In genomic region chr16:87825842-87826120, GRCh38 we compare ENCODE assay signal across 7 cellular contexts. TPM values are rescaled to one million over a fixed set of nuclear protein-coding genes. Genes with fewer than 3 reads are reported as not detected.
A peak's percentile ranks its signal among the peaks of the same experiment; 100 is the strongest.
DNase-seq lines count a peak whose midpoint lies in the region; ATAC-seq, FAIRE-seq and TF ChIP-seq lines count a peak whose summit lies in the region.
"Not testable (repeated sequence)": the region's sequence is repeated elsewhere in the genome, so short reads cannot be mapped to it uniquely, and the experiment has no call there.

No MANE protein-coding gene starts in this region.

- H3K4me2 ChIP-seq in A549: peak overlapping the region; percentile 6; the same call in 1 of the 3 replicates
- not testable (repeated sequence) for H3K4me2 ChIP-seq in H1 (ENCODE audit: insufficient read depth in 1 of 2, low read depth in 2 of 2, low read length in 2 of 2)

- H3K36me3 ChIP-seq in Caco-2 (ENCODE audit: control insufficient read depth, insufficient read depth, low read length); H1 (ENCODE audit: control insufficient read depth in 2 of 4, insufficient read depth in 4 of 4, low read length in 3 of 4): not testable (repeated sequence)
- peaks cover 11% of the 10 kb centered on the region for H3K36me3 ChIP-seq in HUES48 (ENCODE audit: control insufficient read depth, insufficient read depth, low read length)
- peaks cover 13% of the 10 kb centered on the region for H3K36me3 ChIP-seq in RWPE2 (ENCODE audit: low read depth)

- not testable (repeated sequence) for BruUV-seq in Caco-2 (replicated peaks; lab: Mats Ljungman, UMichigan)

- H2BK120ac ChIP-seq in H1 (replicated peaks; ENCODE audit: low read depth, low read length): not testable (repeated sequence)

- not testable (repeated sequence) for H3K23me2 ChIP-seq in H1 (ENCODE audit: low read depth, low read length)

- not testable (repeated sequence) for H3K18ac ChIP-seq in H1 (ENCODE audit: extremely low read depth, low read length)

- H2BK20ac ChIP-seq in H1 (ENCODE audit: low read length): not testable (repeated sequence)

- H2BK5ac ChIP-seq in H1 (ENCODE audit: low read depth, low read length): not testable (repeated sequence)

- H3K56ac ChIP-seq in H1 (replicated peaks; ENCODE audit: insufficient read length, low read depth, low read length): not testable (repeated sequence)

- TF ChIP-seq RAD21 in A549 (conservative IDR thresholded peaks at IDR 0.05 in 1 of 2, IDR thresholded peaks at IDR 0.05 in 1 of 2); H1 (IDR thresholded peaks at IDR 0.05 in 1 of 2, conservative IDR thresholded peaks at IDR 0.05 in 1 of 2; ENCODE audit: low read depth in 2 of 2, low read length in 2 of 2): not testable (repeated sequence)

- not testable (repeated sequence) for H3K79me2 ChIP-seq in H1 (ENCODE audit: control insufficient read depth in 1 of 2, insufficient read depth in 2 of 2, low read length in 2 of 2)

- H3K4me3 ChIP-seq in A549; Caco-2 (ENCODE audit: low read depth, low read length); HUES48 (ENCODE audit: low read depth, low read length); RWPE2 (ENCODE audit: severe bottlenecking); H1 (ENCODE audit: extremely low read depth in 1 of 4, insufficient read depth in 2 of 4, low read depth in 3 of 4, low read length in 4 of 4): not testable (repeated sequence)

- not testable (repeated sequence) for H3K4ac ChIP-seq in H1 (replicated peaks; ENCODE audit: insufficient read length, low read depth, low read length)

- not testable (repeated sequence) for H3K9ac ChIP-seq in HUES48 (ENCODE audit: low read depth, low read length); H1 (replicated peaks in 1 of 4; ENCODE audit: extremely low read depth in 1 of 4, low read depth in 3 of 4, low read length in 3 of 4)

- TF ChIP-seq CTCF in A549 (IDR thresholded peaks at IDR 0.05); Caco-2 (IDR thresholded peaks at IDR 0.05; ENCODE audit: insufficient read depth in 1 of 2, low read depth in 1 of 2, low read length in 1 of 2, severe bottlenecking in 1 of 2, unreplicated experiment in 1 of 2); RWPE2 (IDR thresholded peaks at IDR 0.05; ENCODE audit: poor library complexity, severe bottlenecking); H1 (IDR thresholded peaks at IDR 0.05; ENCODE audit: control extremely low read depth in 1 of 3, insufficient read depth in 1 of 3, low read depth in 1 of 3, low read length in 3 of 3); foreskin keratinocyte (conservative IDR thresholded peaks at IDR 0.05): not testable (repeated sequence)

- peaks cover 31% of the 10 kb centered on the region for H3K4me1 Mint-ChIP-seq in Caco-2 (ENCODE audit: low read depth, unreplicated experiment)
- H3K4me1 Mint-ChIP-seq in stimulated activated effector memory CD8-positive, alpha-beta T cell treated with anti-CD3 and anti-CD28 coated beads, Interleukin-12 subunit alpha, Interleukin-12 subunit beta, amount 100 ng/mL, for 72 hours: not testable (repeated sequence)

- not testable (repeated sequence) for H2AFZ ChIP-seq in H1 (ENCODE audit: low read length)

- H3K9me3 Mint-ChIP-seq in Caco-2 (ENCODE audit: unreplicated experiment); stimulated activated effector memory CD8-positive, alpha-beta T cell treated with anti-CD3 and anti-CD28 coated beads, Interleukin-12 subunit alpha, Interleukin-12 subunit beta, amount 100 ng/mL, for 72 hours: not testable (repeated sequence)

- TF ChIP-seq EP300 in A549 (IDR thresholded peaks at IDR 0.05); H1 (IDR thresholded peaks at IDR 0.05; ENCODE audit: borderline replicate concordance in 1 of 2, low read depth in 2 of 2, low read length in 2 of 2): not testable (repeated sequence)

- H4K91ac ChIP-seq in H1 (replicated peaks; ENCODE audit: insufficient read length, low read length): not testable (repeated sequence)

- H2AK5ac ChIP-seq in H1 (ENCODE audit: low read depth, low read length): not testable (repeated sequence)

- not testable (repeated sequence) for ATAC-seq in A549; RWPE2 (ENCODE audit: low read depth); foreskin keratinocyte; stimulated activated effector memory CD8-positive, alpha-beta T cell treated with anti-CD3 and anti-CD28 coated beads, Interleukin-12 subunit alpha, Interleukin-12 subunit beta, amount 100 ng/mL, for 72 hours

- not testable (repeated sequence) for H3K23ac ChIP-seq in H1 (ENCODE audit: insufficient read length)

- H4K20me1 ChIP-seq in H1 (replicated peaks in 1 of 2; ENCODE audit: control insufficient read depth in 1 of 2, insufficient read depth in 2 of 2, low read length in 2 of 2): not testable (repeated sequence)

- DNase-seq in A549 (ENCODE audit: low read depth in 1 of 2, low spot score in 1 of 2); Caco-2; RWPE2 (ENCODE audit: low spot score); H1 (ENCODE audit: low read depth in 1 of 2, low spot score in 2 of 2); foreskin keratinocyte; stimulated activated effector memory CD8-positive, alpha-beta T cell treated with anti-CD3 and anti-CD28 coated beads, Interleukin-12 subunit alpha, Interleukin-12 subunit beta, amount 100 ng/mL, for 72 hours (ENCODE audit: low spot score in 2 of 2): not testable (repeated sequence)

- H2BK12ac ChIP-seq in H1 (ENCODE audit: low read depth, low read length): peak overlapping the region; percentile 96; the same call in 1 of the 2 replicates

- H3K27ac Mint-ChIP-seq in Caco-2 (ENCODE audit: unreplicated experiment): peak overlapping the region; percentile 68
- H3K27ac Mint-ChIP-seq in stimulated activated effector memory CD8-positive, alpha-beta T cell treated with anti-CD3 and anti-CD28 coated beads, Interleukin-12 subunit alpha, Interleukin-12 subunit beta, amount 100 ng/mL, for 72 hours: peak overlapping the region; percentile 93

- 50% methylated on average over 5 of the region's 5 CpGs for WGBS in A549 (ENCODE audit: missing lambda C conversion rate)
- 90% methylated on average over 5 of the region's 5 CpGs; no CpG with 5 or more reads in 1 of the 2 experiments for WGBS in H1 (ENCODE audit: extremely low coverage in 1 of 2, insufficient coverage in 1 of 2, insufficient read length in 1 of 2, insufficient replicate concordance in 2 of 2, low coverage in 1 of 2, low lambda C conversion rate in 2 of 2, missing lambda C conversion rate in 1 of 2), 2 experiments

- POLR2A ChIA-PET in A549 (lab: Yijun Ruan, JAX) (interaction anchor here (0.8 to 6.3 kb wide), 6 partner anchors 13 to 47 kb away, joined by 3 to 52 read pairs (median 6); no protein-coding TSS in a partner anchor), H1 (lab: Charles Lee; ENCODE audit: partially characterized antibody) (interaction anchor here (0.7 to 12.6 kb wide), 21 partner anchors 9 to 49 kb away, joined by 3 to 117 read pairs (median 7); partner anchors contain the start of gene SLC7A5)
- POLR2A ChIA-PET in Caco-2 (lab: Charles Lee): not testable (repeated sequence)

- not testable (repeated sequence) for H3K14ac ChIP-seq in H1 (ENCODE audit: insufficient read length)

- peak overlapping the region; percentile 97 to 99 for H3K27ac ChIP-seq in A549
- H3K27ac ChIP-seq in HUES48 (ENCODE audit: low read depth, low read length): peak overlapping the region; percentile 35
- peak overlapping the region; percentile 59 for H3K27ac ChIP-seq in RWPE2 (ENCODE audit: poor library complexity, severe bottlenecking)
- H3K27ac ChIP-seq in H1 (ENCODE audit: low read depth, low read length): not testable (repeated sequence)
- H3K27ac ChIP-seq in foreskin keratinocyte: peak overlapping the region; percentile 21

- not testable (repeated sequence) for H4K8ac ChIP-seq in H1 (ENCODE audit: extremely low read depth, insufficient read depth, low read length)

- not testable (repeated sequence) for H3K4me3 Mint-ChIP-seq in Caco-2 (ENCODE audit: unreplicated experiment); stimulated activated effector memory CD8-positive, alpha-beta T cell treated with anti-CD3 and anti-CD28 coated beads, Interleukin-12 subunit alpha, Interleukin-12 subunit beta, amount 100 ng/mL, for 72 hours

- H3K27me3 Mint-ChIP-seq in Caco-2 (ENCODE audit: insufficient read depth, unreplicated experiment): not testable (repeated sequence)

- peaks cover 83% of the 10 kb centered on the region for H3K36me3 Mint-ChIP-seq in Caco-2 (ENCODE audit: insufficient read depth, unreplicated experiment)
- peaks cover 88% of the 10 kb centered on the region for H3K36me3 Mint-ChIP-seq in stimulated activated effector memory CD8-positive, alpha-beta T cell treated with anti-CD3 and anti-CD28 coated beads, Interleukin-12 subunit alpha, Interleukin-12 subunit beta, amount 100 ng/mL, for 72 hours

- not testable (repeated sequence) for H4K5ac ChIP-seq in H1 (ENCODE audit: insufficient read length, low read depth, low read length)

- intact Hi-C loops in Caco-2 (cut with micrococcal nuclease; ENCODE audit: unreplicated experiment): not testable (repeated sequence)

- H3K9me3 ChIP-seq in A549; Caco-2; HUES48 (ENCODE audit: control insufficient read depth, insufficient read depth, low read length); RWPE2 (ENCODE audit: severe bottlenecking); H1 (ENCODE audit: insufficient read depth in 2 of 2, low read depth in 1 of 2, low read length in 1 of 2): not testable (repeated sequence)

- not testable (repeated sequence) for H2BK15ac ChIP-seq in H1 (ENCODE audit: low read length)

- CTCF ChIA-PET in A549 (lab: Yijun Ruan, JAX) (interaction anchor here (0.7 to 30.2 kb wide), 9 partner anchors 11 to 46 kb away, joined by 3 to 417 read pairs (median 8); no protein-coding TSS in a partner anchor), H1 (lab: Charles Lee; ENCODE audit: partially characterized antibody) (interaction anchor here (0.6 to 8.9 kb wide), 8 partner anchors 10 to 45 kb away, joined by 3 to 74 read pairs (median 9); partner anchors contain the start of gene SLC7A5)
- CTCF ChIA-PET in Caco-2 (lab: Charles Lee): not testable (repeated sequence)

- not testable (repeated sequence) for H3K27me3 ChIP-seq in Caco-2 (replicated peaks; ENCODE audit: control insufficient read depth, insufficient read depth, low read length); HUES48 (ENCODE audit: control insufficient read depth, insufficient read depth, low read length); RWPE2 (ENCODE audit: insufficient read depth, poor library complexity, severe bottlenecking); H1 (replicated peaks in 1 of 4; ENCODE audit: control insufficient read depth in 3 of 4, extremely low read depth in 1 of 4, insufficient read depth in 3 of 4, low read length in 3 of 4); foreskin keratinocyte

- H3K4me1 ChIP-seq in A549 (peaks cover 73% of the 10 kb centered on the region), Caco-2 (peaks cover 48% of the 10 kb centered on the region), HUES48 (ENCODE audit: control insufficient read depth, insufficient read depth, low read length) (peaks cover 59% of the 10 kb centered on the region), RWPE2 (ENCODE audit: insufficient read depth, poor library complexity, severe bottlenecking) (peaks cover 13% of the 10 kb centered on the region), H1 (replicated peaks in 1 of 4; ENCODE audit: control insufficient read depth in 3 of 4, insufficient read depth in 4 of 4, low read length in 3 of 4) (peaks cover 8 to 62% (median 46%) of the 10 kb centered on the region in 4 experiments), foreskin keratinocyte (peaks cover 17% of the 10 kb centered on the region)

- FAIRE-seq in A549 (lab: Jason Lieb, UNC); H1 (lab: Jason Lieb, UNC): not testable (repeated sequence)

- not testable (repeated sequence) for TF ChIP-seq POLR2A in A549 (IDR thresholded peaks at IDR 0.05; ENCODE audit: low read length); H1 (IDR thresholded peaks at IDR 0.05; ENCODE audit: control extremely low read depth in 1 of 2, low read depth in 2 of 2, low read length in 2 of 2)

- H3K79me1 ChIP-seq in H1 (ENCODE audit: low read depth, low read length): not testable (repeated sequence)

RNA-seq across cellular contexts. Expression of gene SLC7A5, which starts 43.5 kb away (rescaled TPM):
- polyA plus RNA-seq in A549 (2011; rRNA removed): 265 and 326 TPM in 2 replicates
- polyA plus RNA-seq in A549 (2012; cell fraction: cytosol; rRNA removed): 971 and 1,312 TPM in 2 replicates
- 1,440 and 1,925 TPM in 2 replicates for polyA plus RNA-seq in A549 (2012; cell fraction: nucleus; rRNA removed)
- polyA plus RNA-seq in A549 (2017; fragmentation: RNase III; extraction: RNeasy Plus Mini Kit Qiagen cat#74134 plus additional on column Dnase treatment): 903 to 1,096 TPM (median 972 TPM) in 3 replicates
- 237 and 354 TPM in 2 replicates for polyA minus RNA-seq in A549 (2011; rRNA and poly(A)+ RNA removed)
- total RNA-seq in Caco-2 (2022): 495 and 534 TPM in 2 replicates
- total RNA-seq in H1 (2021; fragmentation: NEBNext Ultra II Directional; extraction: Animal tissue kit (Norgen Biotek cat#: 25700)): 327 and 341 TPM in 2 replicates
- polyA plus RNA-seq in H1 (2011; rRNA removed): 68.2 and 161 TPM in 2 replicates
- polyA plus RNA-seq in H1 (2011; cell fraction: cytosol; rRNA removed): 65.1 TPM
- 122 TPM for polyA plus RNA-seq in H1 (2011; cell fraction: nucleus; rRNA removed)
- polyA plus RNA-seq in H1 (2012, experiment 1 of 2): 126 to 176 TPM (median 151 TPM) in 4 replicates
- polyA plus RNA-seq in H1 (2012, experiment 2 of 2): 202 TPM
- 316 TPM for polyA plus RNA-seq in H1 (2013, experiment 1 of 2)
- 381 TPM for polyA plus RNA-seq in H1 (2013, experiment 2 of 2)
- polyA minus RNA-seq in H1 (2011; rRNA and poly(A)+ RNA removed): 34.4 and 63.7 TPM in 2 replicates
- 84.2 TPM for polyA minus RNA-seq in H1 (2011; cell fraction: cytosol; rRNA and poly(A)+ RNA removed)
- polyA minus RNA-seq in H1 (2011; cell fraction: nucleus; rRNA and poly(A)+ RNA removed): 42.4 TPM
- 455 and 588 TPM in 2 replicates for total RNA-seq in foreskin keratinocyte
- 419 and 621 TPM in 2 replicates for polyA plus RNA-seq in foreskin keratinocyte

RNA-seq across cellular contexts. Expression of gene KLHDC4, which starts 60.0 kb away (rescaled TPM):
- polyA plus RNA-seq in A549 (2011; rRNA removed): 22.6 and 25.9 TPM in 2 replicates
- 49.9 and 55.6 TPM in 2 replicates for polyA plus RNA-seq in A549 (2012; cell fraction: cytosol; rRNA removed)
- 197 and 201 TPM in 2 replicates for polyA plus RNA-seq in A549 (2012; cell fraction: nucleus; rRNA removed)
- 34.8 to 38.2 TPM (median 37.2 TPM) in 3 replicates for polyA plus RNA-seq in A549 (2017; fragmentation: RNase III; extraction: RNeasy Plus Mini Kit Qiagen cat#74134 plus additional on column Dnase treatment)
- 30.0 and 33.8 TPM in 2 replicates for polyA minus RNA-seq in A549 (2011; rRNA and poly(A)+ RNA removed)
- 116 and 117 TPM in 2 replicates for total RNA-seq in Caco-2 (2022)
- 55.6 and 63.9 TPM in 2 replicates for total RNA-seq in H1 (2021; fragmentation: NEBNext Ultra II Directional; extraction: Animal tissue kit (Norgen Biotek cat#: 25700))
- 23.7 and 39.0 TPM in 2 replicates for polyA plus RNA-seq in H1 (2011; rRNA removed)
- 37.2 TPM for polyA plus RNA-seq in H1 (2011; cell fraction: cytosol; rRNA removed)
- 86.9 TPM for polyA plus RNA-seq in H1 (2011; cell fraction: nucleus; rRNA removed)
- 36.8 to 50.9 TPM (median 49.8 TPM) in 4 replicates for polyA plus RNA-seq in H1 (2012, experiment 1 of 2)
- 28.4 TPM for polyA plus RNA-seq in H1 (2012, experiment 2 of 2)
- 29.3 TPM for polyA plus RNA-seq in H1 (2013, experiment 1 of 2)
- 27.4 TPM for polyA plus RNA-seq in H1 (2013, experiment 2 of 2)
- polyA minus RNA-seq in H1 (2011; rRNA and poly(A)+ RNA removed): 26.5 and 30.9 TPM in 2 replicates
- polyA minus RNA-seq in H1 (2011; cell fraction: cytosol; rRNA and poly(A)+ RNA removed): 18.6 TPM
- 57.3 TPM for polyA minus RNA-seq in H1 (2011; cell fraction: nucleus; rRNA and poly(A)+ RNA removed)
- total RNA-seq in foreskin keratinocyte: 17.2 and 21.9 TPM in 2 replicates
- polyA plus RNA-seq in foreskin keratinocyte: 16.8 and 18.4 TPM in 2 replicates
